1 cellular context compared by ENCODE assay signal in the genomic region with DNA sequence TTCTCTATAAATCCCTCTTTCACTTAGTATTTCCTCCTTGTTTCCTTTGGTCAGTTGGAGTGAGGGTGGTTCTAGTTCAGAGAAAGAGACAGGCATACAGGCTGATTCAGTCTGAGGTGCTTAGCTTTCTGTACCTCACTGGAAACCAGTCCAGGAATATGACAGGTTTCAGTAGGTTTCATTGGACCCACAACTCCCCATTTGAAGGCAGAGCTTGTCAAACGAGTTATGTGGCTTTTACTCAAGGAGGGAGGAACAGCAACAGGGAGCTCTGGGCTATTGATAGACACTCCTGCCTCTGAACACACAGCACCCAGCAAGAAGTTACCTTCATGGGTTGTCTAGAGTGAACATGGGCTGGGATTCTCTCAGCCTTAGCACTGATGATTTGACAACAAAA.
TF ChIP-seq lines count a peak whose summit lies in the region.

No MANE protein-coding gene starts in this region.

TF ChIP-seq in IMR-90, 13 proteins besides CTCF, POLR2A, EP300 and RAD21 (continued from another document):
- TF ChIP-seq FOS (IDR thresholded peaks at IDR 0.05; ENCODE audit: low read depth, low read length) (no peak), MXI1 (IDR thresholded peaks at IDR 0.05; ENCODE audit: borderline replicate concordance, low read depth, low read length) (no peak), BHLHE40 (IDR thresholded peaks at IDR 0.05; ENCODE audit: low read depth, low read length) (no peak), RFX5 (IDR thresholded peaks at IDR 0.05; ENCODE audit: low read depth, low read length) (no peak), MAZ (IDR thresholded peaks at IDR 0.05; ENCODE audit: borderline replicate concordance, low read depth, low read length) (no peak), NFE2L2 (IDR thresholded peaks at IDR 0.05; ENCODE audit: low read depth, low read length) (no peak), SMC3 (IDR thresholded peaks at IDR 0.05; ENCODE audit: low read depth, low read length) (no peak), MAFK (IDR thresholded peaks at IDR 0.05; ENCODE audit: low read depth, low read length) (no peak), CHD1 (IDR thresholded peaks at IDR 0.05; ENCODE audit: low read depth, low read length) (no peak), CEBPB (IDR thresholded peaks at IDR 0.05; ENCODE audit: low read depth, low read length) (no peak)
- TF ChIP-seq, protein P1, sequence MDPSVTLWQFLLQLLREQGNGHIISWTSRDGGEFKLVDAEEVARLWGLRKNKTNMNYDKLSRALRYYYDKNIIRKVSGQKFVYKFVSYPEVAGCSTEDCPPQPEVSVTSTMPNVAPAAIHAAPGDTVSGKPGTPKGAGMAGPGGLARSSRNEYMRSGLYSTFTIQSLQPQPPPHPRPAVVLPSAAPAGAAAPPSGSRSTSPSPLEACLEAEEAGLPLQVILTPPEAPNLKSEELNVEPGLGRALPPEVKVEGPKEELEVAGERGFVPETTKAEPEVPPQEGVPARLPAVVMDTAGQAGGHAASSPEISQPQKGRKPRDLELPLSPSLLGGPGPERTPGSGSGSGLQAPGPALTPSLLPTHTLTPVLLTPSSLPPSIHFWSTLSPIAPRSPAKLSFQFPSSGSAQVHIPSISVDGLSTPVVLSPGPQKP (IDR thresholded peaks at IDR 0.05; ENCODE audit: borderline replicate concordance, low read depth, low read length) = no peak
- TF ChIP-seq, protein P2, sequence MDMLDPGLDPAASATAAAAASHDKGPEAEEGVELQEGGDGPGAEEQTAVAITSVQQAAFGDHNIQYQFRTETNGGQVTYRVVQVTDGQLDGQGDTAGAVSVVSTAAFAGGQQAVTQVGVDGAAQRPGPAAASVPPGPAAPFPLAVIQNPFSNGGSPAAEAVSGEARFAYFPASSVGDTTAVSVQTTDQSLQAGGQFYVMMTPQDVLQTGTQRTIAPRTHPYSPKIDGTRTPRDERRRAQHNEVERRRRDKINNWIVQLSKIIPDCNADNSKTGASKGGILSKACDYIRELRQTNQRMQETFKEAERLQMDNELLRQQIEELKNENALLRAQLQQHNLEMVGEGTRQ (IDR thresholded peaks at IDR 0.05; ENCODE audit: low read depth, low read length) = no peak
